19 cellular contexts compared by ENCODE assay signal in the genomic region with DNA sequence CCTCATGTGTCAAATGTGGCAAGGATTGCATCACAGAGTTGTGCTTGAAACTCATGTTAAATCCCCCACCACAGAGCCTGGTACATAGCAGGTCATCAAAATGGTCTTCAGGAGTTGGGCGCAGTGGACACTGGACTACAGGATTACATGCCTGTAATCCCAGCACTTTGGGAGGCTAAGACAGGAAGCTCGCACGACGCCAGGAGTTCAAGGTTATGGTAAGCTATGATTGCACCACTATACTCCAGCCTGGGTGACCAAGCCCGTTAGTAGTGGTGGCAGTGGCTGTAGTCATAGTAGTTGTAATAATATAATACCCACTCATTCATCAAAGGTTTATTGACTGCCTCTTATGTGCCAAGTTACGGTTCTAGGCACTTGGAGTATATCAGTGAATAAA.
"Had no signal": no experiment of that assay in that cellular context is flagged by ENCODE, and none has a peak within 500 bp of the region (broad histone marks: within the 10 kb centered on the region; RNA-seq: fewer than 3 reads in every experiment).

No MANE protein-coding gene starts in this region.

- ATAC-seq: activated T-cell treated with anti-CD3 and anti-CD28 coated beads, Interleukin-2, amount 50 U/mL, for 4 hours; SK-N-SH treated with all-trans-retinoic acid at 6 μM for 48 hours had no signal

- H3K9me3 ChIP-seq: MG63, SJSA1 had no signal

- H3K27me3 Mint-ChIP-seq: activated CD4-positive, alpha-beta memory T cell treated with anti-CD3 and anti-CD28 coated beads for 36 hours; activated naive CD4-positive, alpha-beta T cell treated with anti-CD3 and anti-CD28 coated beads, Interleukin-2, amount 10 ng/mL, durations not matched to agents 7 days and 5 days had no signal

- H3K4me3 ChIP-seq: MG63, SJSA1 had no signal

- H3K27me3 ChIP-seq: MG63, SJSA1 had no signal

- H3K9me3 Mint-ChIP-seq: activated CD4-positive, alpha-beta memory T cell treated with anti-CD3 and anti-CD28 coated beads for 36 hours; activated naive CD4-positive, alpha-beta T cell treated with anti-CD3 and anti-CD28 coated beads, Interleukin-2, amount 10 ng/mL, durations not matched to agents 7 days and 5 days; activated T-cell treated with anti-CD3 and anti-CD28 coated beads, Interleukin-2, amount 50 U/mL, for 4 hours had no signal

- H3K4me3 Mint-ChIP-seq: activated CD4-positive, alpha-beta memory T cell treated with anti-CD3 and anti-CD28 coated beads for 36 hours; activated naive CD4-positive, alpha-beta T cell treated with anti-CD3 and anti-CD28 coated beads, Interleukin-2, amount 10 ng/mL, durations not matched to agents 7 days and 5 days; activated T-cell treated with anti-CD3 and anti-CD28 coated beads, Interleukin-2, amount 50 U/mL, for 4 hours had no signal

- H3K36me3 ChIP-seq: MG63, SJSA1 had no signal

- H3K36me3 Mint-ChIP-seq: activated naive CD4-positive, alpha-beta T cell treated with anti-CD3 and anti-CD28 coated beads, Interleukin-2, amount 10 ng/mL, durations not matched to agents 7 days and 5 days had no signal

- DNase-seq: activated CD4-positive, alpha-beta memory T cell treated with anti-CD3 and anti-CD28 coated beads for 36 hours; activated CD4-positive, alpha-beta T cell treated with anti-CD3 and anti-CD28 coated beads for 48 hours; activated CD4-positive, CD25-positive, alpha-beta regulatory T cell treated with anti-CD3 and anti-CD28 coated beads, Interleukin-2, amount 50 U/mL, for 72 hours; activated CD8-positive, alpha-beta memory T cell treated with anti-CD3 and anti-CD28 coated beads for 24 hours; activated gamma-delta T cell treated with Interleukin-2 at 50 U/mL for 16 hours; activated naive CD4-positive, alpha-beta T cell treated with anti-CD3 and anti-CD28 coated beads, Interleukin-2, amount 10 ng/mL, durations not matched to agents 7 days and 5 days; activated T-cell treated with anti-CD3 and anti-CD28 coated beads, Interleukin-2, amount 50 U/mL, for 4 hours; cerebellar nuclear complex; MG63; NCI-H1105; NCI-H1436; NCI-H1694 treated with DMSO at 0.1 percent for 48 hours; NCI-H2081; NCI-H510A treated with DMSO at 0.1 percent for 48 hours; NCI-H69; SHP77; SW 1271 had no signal

- H3K27ac ChIP-seq: SJSA1 had no signal
